In genomic region chr4:141220655-141221605, GRCh38 we compare ENCODE assay signal across 1 cellular context.
TF ChIP-seq lines count a peak whose summit lies in the region.

TSS of gene ZNF330 (plus strand) at chr4:141220895. CDS start at chr4:141222372, 1,477 bp downstream.

TF ChIP-seq in GM12878, 131 proteins besides CTCF, POLR2A, EP300 and RAD21 (continued from another document and continues in another):
- TF ChIP-seq PKNOX1 (IDR thresholded peaks at IDR 0.05) (peak; percentile 32; the same call in 1 of the 2 replicates), PRDM15 (CRISPR knock-in tag; IDR thresholded peaks at IDR 0.05) (no peak), HDAC6 (IDR thresholded peaks at IDR 0.05; ENCODE audit: unreplicated experiment) (no peak), CBX3 (IDR thresholded peaks at IDR 0.05; ENCODE audit: borderline replicate concordance, low read depth) (no peak), NBN (IDR thresholded peaks at IDR 0.05) (peak; percentile 85), ZNF207 (IDR thresholded peaks at IDR 0.05; ENCODE audit: borderline replicate concordance) (no peak), TCF12 (IDR thresholded peaks at IDR 0.05; ENCODE audit: low read depth, low read length) (no peak), POLR2AphosphoS2 (IDR thresholded peaks at IDR 0.05; ENCODE audit: low read depth, low read length) (peak; percentile 79; the same call in 1 of the 2 replicates), ZNF622 (IDR thresholded peaks at IDR 0.05) (no peak), SP1 (IDR thresholded peaks at IDR 0.05; ENCODE audit: low read depth, low read length) (peak; percentile 74), IKZF2 (IDR thresholded peaks at IDR 0.05) (peak; percentile 30 to 42; a peak in 1 of 4 replicates), IRF5 (IDR thresholded peaks at IDR 0.05; ENCODE audit: borderline replicate concordance) (no peak), CREM (IDR thresholded peaks at IDR 0.05; ENCODE audit: low read depth) (peak; percentile 94), ZNF384 (IDR thresholded peaks at IDR 0.05; ENCODE audit: borderline replicate concordance, low read depth, low read length) (no peak), MTA2 (IDR thresholded peaks at IDR 0.05; ENCODE audit: low read depth) (no peak), ATF2 (IDR thresholded peaks at IDR 0.05; ENCODE audit: low read length) (peak; percentile 84), NKRF (conservative IDR thresholded peaks at IDR 0.05) (peak; percentile 68), ZBTB11 (CRISPR knock-in tag; IDR thresholded peaks at IDR 0.05) (no peak), PAX5 (IDR thresholded peaks at IDR 0.05; ENCODE audit: borderline replicate concordance, low read depth, low read length) (no peak), CBX5 (IDR thresholded peaks at IDR 0.05; ENCODE audit: low read depth) (0 out of 2 replicates have a peak, but pooled peaks have one; percentile 54), NR2F1 (conservative IDR thresholded peaks at IDR 0.05) (no peak), ZBTB4 (CRISPR knock-in tag; IDR thresholded peaks at IDR 0.05) (0 out of 2 replicates have a peak, but pooled peaks have one; percentile 12), ELK1 (IDR thresholded peaks at IDR 0.05; ENCODE audit: low read depth, low read length) (0 out of 2 replicates have a peak, but pooled peaks have one; percentile 37), TAF1 (IDR thresholded peaks at IDR 0.05; ENCODE audit: borderline replicate concordance, low read depth, low read length) (peak; percentile 51; the same call in 1 of the 2 replicates), STAT1 (conservative IDR thresholded peaks at IDR 0.05) (no peak), IKZF1 (conservative IDR thresholded peaks at IDR 0.05) (peak; percentile 74), SRF (IDR thresholded peaks at IDR 0.05; ENCODE audit: low read depth in 2 of 2, low read length in 2 of 2) (peak; percentile 30 to 68; a peak in 1 of 4 replicates), YY1 (IDR thresholded peaks at IDR 0.05; ENCODE audit: low read depth, low read length) (0 out of 2 replicates have a peak, but pooled peaks have one; percentile 5), RB1 (IDR thresholded peaks at IDR 0.05; ENCODE audit: borderline replicate concordance) (no peak; the same call in 1 of the 2 replicates), BCLAF1 (IDR thresholded peaks at IDR 0.05) (no peak), PBX3 (IDR thresholded peaks at IDR 0.05; ENCODE audit: insufficient replicate concordance, low read depth, low read length) (no peak), BRCA1 (IDR thresholded peaks at IDR 0.05; ENCODE audit: low read depth, low read length) (no peak), PAX8 (IDR thresholded peaks at IDR 0.05) (no peak)
